8 cellular contexts compared by ENCODE assay signal in genomic region chr7:100132697-100133137, GRCh38. TPM values are rescaled to one million over a fixed set of nuclear protein-coding genes. Genes with fewer than 3 reads are reported as not detected.
DNase-seq lines count a peak whose midpoint lies in the region; ATAC-seq and TF ChIP-seq lines count a peak whose summit lies in the region.

No MANE protein-coding gene starts in this region.

- H3K27me3 Mint-ChIP-seq in endothelial cell (ENCODE audit: unreplicated experiment), result no peaks in the 10 kb centered on the region

- H3K9me3 ChIP-seq in tibial nerve, result no peaks in the 10 kb centered on the region

- TF ChIP-seq CTCF in endothelial cell (IDR thresholded peaks at IDR 0.05; ENCODE audit: unreplicated experiment) (peak; percentile 58), tibial nerve (IDR thresholded peaks at IDR 0.05) (peak; percentile 66 to 81 (median 79))

- H3K27me3 ChIP-seq in tibial nerve, result no peaks in the 10 kb centered on the region

- WGBS in tibial nerve, 2 donors, result 19 to 21% methylated on average over 3 of the region's 3 CpGs

- H3K27ac Mint-ChIP-seq in endothelial cell (ENCODE audit: unreplicated experiment), result no peak overlapping the region

- H3K4me3 ChIP-seq in tibial nerve, result no peak overlapping the region

- H3K36me3 ChIP-seq in tibial nerve, result no peaks in the 10 kb centered on the region

- DNase-seq in NCI-H1436 (lab: John Stamatoyannopoulos, UW) (peak; percentile 60), NCI-H1436 treated with DMSO at 0.1 percent for 48 hours (lab: John Stamatoyannopoulos, UW) (no peak), NCI-H774 (lab: John Stamatoyannopoulos, UW) (peak; percentile 45), endothelial cell (ENCODE audit: low spot score) (peak; percentile 70), myocyte (ENCODE audit: low read depth) (peak; percentile 76), tibial nerve (ENCODE audit: low spot score in 2 of 2) (peak in 1 of 2 donors; percentile 58)
- peak; percentile 70 to 74 for DNase-seq in activated CD4-positive, alpha-beta T cell treated with anti-CD3 and anti-CD28 coated beads, Interleukin-2, amount 50 U/mL, for 48 hours

- TF ChIP-seq EP300 in tibial nerve (IDR thresholded peaks at IDR 0.05), result no peak

- H3K4me1 Mint-ChIP-seq in endothelial cell (ENCODE audit: unreplicated experiment), result peaks cover 3% of the 10 kb centered on the region

- no peak for TF ChIP-seq POLR2A in tibial nerve (IDR thresholded peaks at IDR 0.05)

- H3K4me1 ChIP-seq in tibial nerve, result peaks cover 0 to 33% (median 8%) of the 10 kb centered on the region in 4 donors

- peak; percentile 52 for ATAC-seq in HG03432 (IDR thresholded peaks at IDR 0.05; ENCODE audit: unreplicated experiment)

- H3K9me3 Mint-ChIP-seq in endothelial cell (ENCODE audit: unreplicated experiment), result no peaks in the 10 kb centered on the region

- peak overlapping the region; percentile 49 for H3K4me3 Mint-ChIP-seq in endothelial cell (ENCODE audit: unreplicated experiment)

- no peak overlapping the region for H3K27ac ChIP-seq in tibial nerve

- H3K36me3 Mint-ChIP-seq in endothelial cell (ENCODE audit: low read depth, unreplicated experiment), result no peaks in the 10 kb centered on the region

RNA-seq across cellular contexts. Expression of gene MBLAC1, which starts 6.0 kb away (rescaled TPM):
- total RNA-seq in endothelial cell (ENCODE audit: unreplicated experiment) (1.6 TPM), myocyte (3.5 and 4.5 TPM in 2 replicates), tibial nerve (1 to 10 TPM; 3.9 to 9.2 (median 6.9) TPM)
- polyA plus RNA-seq in myocyte (2012), result 2.7 TPM

RNA-seq across cellular contexts. Expression of gene CNPY4, which starts 13.3 kb away (rescaled TPM):
- total RNA-seq in endothelial cell (ENCODE audit: unreplicated experiment) (28.3 TPM), myocyte (14.0 and 19.7 TPM in 2 replicates), tibial nerve (10 to 100 TPM in 3 of 4 donors, 1 to 10 TPM in 1; 7.5 to 15.9 (median 11.5) TPM)
- 55.9 TPM for polyA plus RNA-seq in myocyte (2012)

RNA-seq across cellular contexts. Expression of gene TAF6, which starts 13.6 kb away (rescaled TPM):
- total RNA-seq in endothelial cell (ENCODE audit: unreplicated experiment) (71.8 TPM), myocyte (58.8 and 76.8 TPM in 2 replicates), tibial nerve (10 to 100 TPM; 46.1 to 56.9 (median 54.2) TPM)
- polyA plus RNA-seq in myocyte (2012), result 81.5 TPM

RNA-seq across cellular contexts. Expression of gene LAMTOR4, which starts 16.0 kb away (rescaled TPM):
- total RNA-seq in endothelial cell (ENCODE audit: unreplicated experiment), result 68.6 TPM
- 117 and 139 TPM in 2 replicates for total RNA-seq in myocyte
- 340 TPM for polyA plus RNA-seq in myocyte (2012)
- total RNA-seq in tibial nerve, result 100 to 1,000 TPM; 226 to 312 (median 252) TPM

RNA-seq across cellular contexts. Expression of gene TRAPPC14, which starts 25.8 kb away (rescaled TPM):
- total RNA-seq in endothelial cell (ENCODE audit: unreplicated experiment) (30.2 TPM), myocyte (11.2 and 12.7 TPM in 2 replicates), tibial nerve (10 to 100 TPM in 3 of 4 donors, 1 to 10 TPM in 1; 6.9 to 36.9 (median 12.7) TPM)
- 20.5 TPM for polyA plus RNA-seq in myocyte (2012)
